8 cellular contexts compared by ENCODE assay signal in genomic region chr5:146203011-146203871, GRCh38. TPM values are rescaled to one million over a fixed set of nuclear protein-coding genes. Genes with fewer than 3 reads are reported as not detected.
DNase-seq lines count a peak whose midpoint lies in the region; ATAC-seq and TF ChIP-seq lines count a peak whose summit lies in the region.

RBM27 (plus strand) TSS chr5:146203605; CDS start chr5:146203766, 161 bp downstream.

- no peak within 1 kb of the TSS for H3K4me3 Mint-ChIP-seq in WTC11
- H3K4me3 Mint-ChIP-seq in central memory CD8-positive, alpha-beta T cell: no peak within 1 kb of the TSS

- H3K27me3 Mint-ChIP-seq in WTC11 (ENCODE audit: low read depth): no peaks in the 10 kb centered on the region
- no peaks in the 10 kb centered on the region for H3K27me3 Mint-ChIP-seq in central memory CD8-positive, alpha-beta T cell

- POLR2A ChIA-PET in WTC11 (lab: Charles Lee): interaction anchor here (0.5 to 2.0 kb wide), 4 partner anchors 11 to 21 kb away, joined by 3 to 14 read pairs (median 6); partner anchors contain the start of gene LARS1

- in situ Hi-C loops in GM18951 (cut with MboI; ENCODE audit: low sequenced_read_pairs, unreplicated experiment): no loop called here

- H3K36me3 Mint-ChIP-seq in WTC11: no peaks in the 10 kb centered on the region
- peaks cover 4% of the 10 kb centered on the region for H3K36me3 Mint-ChIP-seq in central memory CD8-positive, alpha-beta T cell (ENCODE audit: insufficient read depth)

- ATAC-seq in HG03175 (IDR thresholded peaks at IDR 0.05; ENCODE audit: unreplicated experiment): peak; percentile 100
- peak; percentile 100 for ATAC-seq in WTC11
- peak; percentile 99 for ATAC-seq in central memory CD8-positive, alpha-beta T cell (replicated peaks; ENCODE audit: extremely low read depth, poor library complexity, severe bottlenecking)

- peak; percentile 85 for TF ChIP-seq POLR2A in GM18951 (IDR thresholded peaks at IDR 0.05; ENCODE audit: extremely low read depth, insufficient read depth, insufficient read length)

- H3K27ac Mint-ChIP-seq in WTC11: no peak within 1 kb of the TSS
- no peak within 1 kb of the TSS for H3K27ac Mint-ChIP-seq in central memory CD8-positive, alpha-beta T cell (ENCODE audit: low read depth)

- no peaks in the 10 kb centered on the region for H3K9me3 Mint-ChIP-seq in WTC11
- no peaks in the 10 kb centered on the region for H3K9me3 Mint-ChIP-seq in central memory CD8-positive, alpha-beta T cell

- DNase-seq in AG08396 (ENCODE audit: low spot score) (peak; percentile 100), NCI-H226 (peak; percentile 96), WTC11 (ENCODE audit: low spot score) (peak; percentile 99), iris pigment epithelial cell (ENCODE audit: low read depth) (peak; percentile 99)
- DNase-seq in central memory CD8-positive, alpha-beta T cell (ENCODE audit: low spot score in 2 of 2): peak; percentile 99
- DNase-seq in stimulated activated CD4-positive, alpha-beta T cell treated with anti-CD3 and anti-CD28 coated beads, Interleukin-12 subunit alpha, Interleukin-12 subunit beta, amount 100 ng/mL, for 24 hours (ENCODE audit: low read depth in 2 of 2): peak; percentile 93 to 96

- peaks cover 13% of the 10 kb centered on the region for H3K4me1 Mint-ChIP-seq in WTC11
- H3K4me1 Mint-ChIP-seq in central memory CD8-positive, alpha-beta T cell: no peaks in the 10 kb centered on the region

- TF ChIP-seq CTCF in WTC11 (IDR thresholded peaks at IDR 0.05): no peak

- CTCF ChIA-PET in WTC11 (lab: Charles Lee): no interaction called here

TF ChIP-seq in WTC11, 78 proteins besides CTCF, POLR2A, EP300 and RAD21 (continues in another document):
- TF ChIP-seq TEAD1 (CRISPR knock-in tag; IDR thresholded peaks at IDR 0.05) (peak; percentile 67; the same call in 1 of the 2 replicates), ZMAT4 (CRISPR knock-in tag; IDR thresholded peaks at IDR 0.05) (no peak), TEAD4 (CRISPR knock-in tag; IDR thresholded peaks at IDR 0.05) (no peak), ARID4B (CRISPR knock-in tag; IDR thresholded peaks at IDR 0.05; ENCODE audit: borderline replicate concordance) (peak; percentile 59; the same call in 1 of the 2 replicates), SP1 (CRISPR knock-in tag; conservative IDR thresholded peaks at IDR 0.05) (peak; percentile 65), MYBL2 (CRISPR knock-in tag; IDR thresholded peaks at IDR 0.05) (0 out of 2 replicates have a peak, but pooled peaks have one; percentile 7), CBFB (CRISPR knock-in tag; IDR thresholded peaks at IDR 0.05; ENCODE audit: low read depth) (0 out of 2 replicates have a peak, but pooled peaks have one; percentile 40), TP53 (CRISPR knock-in tag; IDR thresholded peaks at IDR 0.05) (0 out of 2 replicates have a peak, but pooled peaks have one; percentile 49), NR3C1 (CRISPR knock-in tag; conservative IDR thresholded peaks at IDR 0.05; ENCODE audit: low read depth) (no peak), CREM (CRISPR knock-in tag; IDR thresholded peaks at IDR 0.05) (no peak), GRHL2 (CRISPR knock-in tag; IDR thresholded peaks at IDR 0.05; ENCODE audit: insufficient replicate concordance, severe bottlenecking) (no peak), NFYB (CRISPR knock-in tag; conservative IDR thresholded peaks at IDR 0.05; ENCODE audit: low read depth) (peak; percentile 99), FOXP4 (CRISPR knock-in tag; IDR thresholded peaks at IDR 0.05) (0 out of 2 replicates have a peak, but pooled peaks have one; percentile 18), ETV6 (CRISPR knock-in tag; IDR thresholded peaks at IDR 0.05) (peak; percentile 71; the same call in 1 of the 2 replicates), USF1 (CRISPR knock-in tag; IDR thresholded peaks at IDR 0.05) (0 out of 2 replicates have a peak, but pooled peaks have one; percentile 10), FOXP1 (CRISPR knock-in tag; IDR thresholded peaks at IDR 0.05; ENCODE audit: borderline replicate concordance) (0 out of 2 replicates have a peak, but pooled peaks have one; percentile 41), NFATC4 (CRISPR knock-in tag; IDR thresholded peaks at IDR 0.05) (no peak), GABPB1 (CRISPR knock-in tag; IDR thresholded peaks at IDR 0.05) (peak; percentile 55; the same call in 1 of the 2 replicates), STAT6 (CRISPR knock-in tag; conservative IDR thresholded peaks at IDR 0.05; ENCODE audit: low read depth) (no peak), MAX (CRISPR knock-in tag; IDR thresholded peaks at IDR 0.05) (peak; percentile 64; the same call in 1 of the 2 replicates)

RNA-seq across cellular contexts. Expression of gene RBM27, which starts in this region (rescaled TPM):
- 29.4 to 32.6 TPM (median 29.8 TPM) in 3 replicates for total RNA-seq in WTC11 (2021)

Comparison
In these comparisons a context has a peak if more than half of its experiments do, and no peak if none do; other contexts are left out.
1. Peak in every context shown above with its lines: DNase-seq and ATAC-seq.